Comparison of ENCODE assay signal across 19 cellular contexts in the genomic region with DNA sequence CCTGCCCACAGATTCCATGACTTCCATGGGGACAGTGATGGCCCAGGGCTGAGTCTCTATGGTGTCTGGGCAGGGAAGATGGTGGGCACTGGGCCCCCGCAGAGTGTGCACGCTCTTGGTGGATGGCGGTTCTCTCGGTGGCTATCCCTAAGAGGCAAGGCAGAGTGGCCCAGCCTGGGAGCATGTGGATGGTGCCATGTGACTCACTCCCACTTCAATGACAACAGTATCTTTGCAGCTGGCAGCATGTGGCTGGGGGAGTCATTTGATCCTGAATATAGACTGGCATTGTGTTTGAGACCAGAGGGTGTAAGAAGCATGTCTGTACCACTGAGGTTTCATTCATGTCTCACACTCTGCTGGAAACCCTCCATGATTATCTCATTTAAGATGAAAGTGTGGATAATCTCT.
DNase-seq lines count a peak whose midpoint lies in the region; ATAC-seq and TF ChIP-seq lines count a peak whose summit lies in the region.
"Had no signal": no experiment of that assay in that cellular context is flagged by ENCODE, and none has a peak within 500 bp of the region (broad histone marks: within the 10 kb centered on the region; RNA-seq: fewer than 3 reads in every experiment).

No MANE protein-coding gene starts in this region.

- H3K4me3 Mint-ChIP-seq in stimulated activated naive B cell treated with anti-CD40 and anti-IgM and Interleukin-4, amounts not matched to agents 10 μg/mL and 1 μg/mL and 100 μg/mL, for 72 hours, result no peak overlapping the region
- H3K4me3 Mint-ChIP-seq: naive B cell, T-cell had no signal

- H3K36me3 ChIP-seq in HEK293 (ENCODE audit: control insufficient read depth in 2 of 2, insufficient read depth in 1 of 2, low read length in 2 of 2), result no peaks in the 10 kb centered on the region
- H3K36me3 ChIP-seq in sigmoid colon, result no peaks in the 10 kb centered on the region
- H3K36me3 ChIP-seq: heart right ventricle, pancreas, transverse colon had no signal

- TF ChIP-seq CTCF in HEK293 (tag by site-specific recombination; IDR thresholded peaks at IDR 0.05), result no peak
- no peak for TF ChIP-seq CTCF in sigmoid colon (IDR thresholded peaks at IDR 0.05)

- TF ChIP-seq POLR2A in sigmoid colon (IDR thresholded peaks at IDR 0.05), result no peak

- H3K4me3 ChIP-seq in HEK293 (ENCODE audit: low read depth, low read length), result no peak overlapping the region
- no peak overlapping the region for H3K4me3 ChIP-seq in sigmoid colon
- H3K4me3 ChIP-seq: heart right ventricle, pancreas, transverse colon had no signal

- CTCF ChIA-PET in HEK293 (lab: Yijun Ruan, JAX), result interaction anchor here (1.4 to 12.2 kb wide), 3 partner anchors 120 to 142 kb away, joined by 3 to 421 read pairs (median 13); no protein-coding TSS in a partner anchor

- H3K9me3 ChIP-seq in HEK293 (ENCODE audit: control insufficient read depth, insufficient read depth, low read depth, low read length), result no peaks in the 10 kb centered on the region
- H3K9me3 ChIP-seq in sigmoid colon, result no peaks in the 10 kb centered on the region
- H3K9me3 ChIP-seq: heart right ventricle, pancreas, transverse colon had no signal

- H3K9me3 Mint-ChIP-seq in stimulated activated naive B cell treated with anti-CD40 and anti-IgM and Interleukin-4, amounts not matched to agents 10 μg/mL and 1 μg/mL and 100 μg/mL, for 72 hours, result no peaks in the 10 kb centered on the region
- H3K9me3 Mint-ChIP-seq: activated naive CD4-positive, alpha-beta T cell treated with anti-CD3 and anti-CD28 coated beads, Interleukin-2, amount 50 U/mL, for 72 hours; naive B cell; T-cell had no signal

- peak in 50 of 56 donors; percentile 19 to 94 (median 76) for DNase-seq in amygdala (lab: John Stamatoyannopoulos, UW)
- peak; percentile 89 for DNase-seq in inferior parietal cortex (ENCODE audit: extremely low spot score)
- DNase-seq in sigmoid colon, result peak; percentile 46
- DNase-seq in stimulated activated naive B cell treated with anti-CD40 and anti-IgM and Interleukin-4, amounts not matched to agents 10 μg/mL and 1 μg/mL and 100 μg/mL, for 72 hours, result no peak
- no peak for DNase-seq in SHP77 treated with DMSO at 0.1 percent for 48 hours (lab: John Stamatoyannopoulos, UW)
- DNase-seq: activated CD4-positive, alpha-beta T cell treated with anti-CD3 and anti-CD28 coated beads for 48 hours; heart right ventricle; naive B cell; NCI-H187 treated with DMSO at 0.1 percent for 48 hours; NCI-H524 treated with DMSO at 0.1 percent for 48 hours; pancreas; stimulated activated CD4-positive, alpha-beta T cell treated with anti-CD3 and anti-CD28 coated beads, Interleukin-1b, Interleukin-23, amount 100 ng/mL, for 48 hours; stimulated activated naive CD4-positive, alpha-beta T cell treated with Interleukin-2 at 50 U/mL for 16 hours; T-cell; transverse colon had no signal

- POLR2A ChIA-PET in HEK293 (lab: Yijun Ruan, JAX), result no interaction called here

- H3K27ac ChIP-seq in HEK293 (ENCODE audit: extremely low read depth, low read depth, low read length) (no peak overlapping the region), sigmoid colon (no peak overlapping the region)
- H3K27ac ChIP-seq: heart right ventricle, pancreas, RWPE1, transverse colon had no signal

- TF ChIP-seq EP300 in sigmoid colon (IDR thresholded peaks at IDR 0.05), result no peak

- no peaks in the 10 kb centered on the region for H3K27me3 ChIP-seq in sigmoid colon
- H3K27me3 ChIP-seq: heart right ventricle, pancreas, transverse colon had no signal

- no peaks in the 10 kb centered on the region for H3K36me3 Mint-ChIP-seq in stimulated activated naive B cell treated with anti-CD40 and anti-IgM and Interleukin-4, amounts not matched to agents 10 μg/mL and 1 μg/mL and 100 μg/mL, for 72 hours
- H3K36me3 Mint-ChIP-seq: activated naive CD4-positive, alpha-beta T cell treated with anti-CD3 and anti-CD28 coated beads, Interleukin-2, amount 50 U/mL, for 72 hours; naive B cell; T-cell had no signal

- peaks cover 6 to 10% of the 10 kb centered on the region in 2 donors for H3K4me1 Mint-ChIP-seq in stimulated activated naive B cell treated with anti-CD40 and anti-IgM and Interleukin-4, amounts not matched to agents 10 μg/mL and 1 μg/mL and 100 μg/mL, for 72 hours
- H3K4me1 Mint-ChIP-seq: T-cell had no signal

- intact Hi-C loops in sigmoid colon (cut with DNase I), result loop anchor here (10.0 kb wide), 2 partner anchors 375 to 425 kb away; no protein-coding TSS in a partner anchor

- H3K4me1 ChIP-seq in HEK293 (ENCODE audit: control insufficient read depth, insufficient read depth, low read length) (no peaks in the 10 kb centered on the region), sigmoid colon (no peaks in the 10 kb centered on the region)
- H3K4me1 ChIP-seq: pancreas, transverse colon had no signal

- peaks cover 4 to 5% of the 10 kb centered on the region in 2 donors for H3K27me3 Mint-ChIP-seq in stimulated activated naive B cell treated with anti-CD40 and anti-IgM and Interleukin-4, amounts not matched to agents 10 μg/mL and 1 μg/mL and 100 μg/mL, for 72 hours
- H3K27me3 Mint-ChIP-seq: naive B cell had no signal

- WGBS in sigmoid colon, 2 donors, result 94 to 97% methylated on average over 4 of the region's 4 CpGs

- no peak for ATAC-seq in stimulated activated naive B cell treated with anti-CD40 and anti-IgM and Interleukin-4, amounts not matched to agents 10 μg/mL and 1 μg/mL and 100 μg/mL, for 72 hours (replicated peaks)
- ATAC-seq in HG03442 (IDR thresholded peaks at IDR 0.05; ENCODE audit: unreplicated experiment), result no peak
- ATAC-seq: activated naive CD4-positive, alpha-beta T cell treated with anti-CD3 and anti-CD28 coated beads, Interleukin-2, amount 50 U/mL, for 72 hours; heart right ventricle; pancreas; T-cell had no signal

- H3K27ac Mint-ChIP-seq in stimulated activated naive B cell treated with anti-CD40 and anti-IgM and Interleukin-4, amounts not matched to agents 10 μg/mL and 1 μg/mL and 100 μg/mL, for 72 hours, result no peak overlapping the region
- H3K27ac Mint-ChIP-seq: activated naive CD4-positive, alpha-beta T cell treated with anti-CD3 and anti-CD28 coated beads, Interleukin-2, amount 50 U/mL, for 72 hours; T-cell had no signal

TF ChIP-seq in HEK293, 187 proteins besides CTCF, POLR2A, EP300 and RAD21:
- no peak for TF ChIP-seq ZNF596 (tag by site-specific recombination; IDR thresholded peaks at IDR 0.05)
- 0 out of 2 replicates have a peak, but pooled peaks have one; percentile 16 for TF ChIP-seq ZNF664 (tag by site-specific recombination; IDR thresholded peaks at IDR 0.05)
- TF ChIP-seq, protein P1, sequence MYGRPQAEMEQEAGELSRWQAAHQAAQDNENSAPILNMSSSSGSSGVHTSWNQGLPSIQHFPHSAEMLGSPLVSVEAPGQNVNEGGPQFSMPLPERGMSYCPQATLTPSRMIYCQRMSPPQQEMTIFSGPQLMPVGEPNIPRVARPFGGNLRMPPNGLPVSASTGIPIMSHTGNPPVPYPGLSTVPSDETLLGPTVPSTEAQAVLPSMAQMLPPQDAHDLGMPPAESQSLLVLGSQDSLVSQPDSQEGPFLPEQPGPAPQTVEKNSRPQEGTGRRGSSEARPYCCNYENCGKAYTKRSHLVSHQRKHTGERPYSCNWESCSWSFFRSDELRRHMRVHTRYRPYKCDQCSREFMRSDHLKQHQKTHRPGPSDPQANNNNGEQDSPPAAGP (tag by site-specific recombination; IDR thresholded peaks at IDR 0.05), result no peak
- TF ChIP-seq ZNF341 (tag by site-specific recombination; IDR thresholded peaks at IDR 0.05; ENCODE audit: low read depth), result no peak
- TF ChIP-seq ZNF335 (tag by site-specific recombination; conservative IDR thresholded peaks at IDR 0.05), result no peak
TF ChIP-seq in HEK293: peak in this region for 1.

Comparison
In these comparisons a context has a peak if more than half of its experiments do, and no peak if none do; other contexts are left out.
1. DNase-seq: peak in amygdala (50 of 56), inferior parietal cortex (single experiment) and sigmoid colon (single experiment); none in stimulated activated naive B cell treated with anti-CD40 and anti-IgM and Interleukin-4, amounts not matched to agents 10 μg/mL and 1 μg/mL and 100 μg/mL, for 72 hours (single experiment) and SHP77 treated with DMSO at 0.1 percent for 48 hours (single experiment).